ENCODE assay signal across 24 cellular contexts in genomic region chr9:90841213-90841612, GRCh38.
"Had no signal": no experiment of that assay in that cellular context is flagged by ENCODE, and none has a peak within 500 bp of the region (broad histone marks: within the 10 kb centered on the region; RNA-seq: fewer than 3 reads in every experiment).

No MANE protein-coding gene starts in this region.

- H2AFZ ChIP-seq: neural progenitor cell had no signal

- H3K4me3 ChIP-seq: coronary artery, esophagus squamous epithelium, heart left ventricle, lower lobe of right lung, neural progenitor cell, ovary, prostate gland, thoracic aorta, upper lobe of right lung had no signal

- H3K27me3 ChIP-seq: esophagus squamous epithelium, heart left ventricle, neural progenitor cell, ovary, upper lobe of right lung had no signal

- FAIRE-seq: islet of Langerhans had no signal

- DNase-seq: activated CD4-positive, alpha-beta T cell treated with anti-CD3 and anti-CD28 coated beads for 4 hours; activated CD4-positive, alpha-beta T cell treated with anti-CD3 and anti-CD28 coated beads, Interleukin-2, amount 50 U/mL, for 48 hours; activated CD4-positive, CD25-positive, alpha-beta regulatory T cell; activated effector memory CD4-positive, alpha-beta T cell treated with Interleukin-2 at 50 U/mL for 16 hours; activated naive CD4-positive, alpha-beta T cell treated with anti-CD3 and anti-CD28 coated beads for 36 hours; activated T-cell treated with anti-CD3 and anti-CD28 coated beads, Interleukin-2, amount 50 U/mL, for 72 hours; amygdala; cerebellar nuclear complex; endodermal cell; esophagus squamous epithelium; heart left ventricle; lower lobe of right lung; ovary; stimulated activated CD4-positive, alpha-beta T cell treated with anti-CD3 and anti-CD28 coated beads, Interleukin-4, amount 100 ng/mL, for 24 hours; stimulated activated naive CD4-positive, alpha-beta T cell treated with Interleukin-2 at 50 U/mL for 16 hours; T1000; upper lobe of right lung had no signal

- H3K9me3 ChIP-seq: esophagus squamous epithelium, heart left ventricle, lower lobe of right lung, ovary, prostate gland, thoracic aorta, upper lobe of right lung had no signal

- ATAC-seq: activated T-cell treated with anti-CD3 and anti-CD28 coated beads, Interleukin-2, amount 50 U/mL, for 72 hours; heart left ventricle; left lobe of liver; lower lobe of right lung; naive thymus-derived CD8-positive, alpha-beta T cell; upper lobe of right lung had no signal

- H3K36me3 ChIP-seq: neural progenitor cell, ovary, prostate gland, thoracic aorta had no signal

- H3K4me1 ChIP-seq: esophagus squamous epithelium, lower lobe of right lung, neural progenitor cell, prostate gland, upper lobe of right lung had no signal

- H3K9ac ChIP-seq: neural progenitor cell had no signal

- H3K4me2 ChIP-seq: neural progenitor cell had no signal

- H3K27ac ChIP-seq: coronary artery, esophagus squamous epithelium, heart left ventricle, lower lobe of right lung, neural progenitor cell, ovary, prostate gland, thoracic aorta, upper lobe of right lung had no signal
